Comparison of ENCODE assay signal across 18 cellular contexts in the genomic region with DNA sequence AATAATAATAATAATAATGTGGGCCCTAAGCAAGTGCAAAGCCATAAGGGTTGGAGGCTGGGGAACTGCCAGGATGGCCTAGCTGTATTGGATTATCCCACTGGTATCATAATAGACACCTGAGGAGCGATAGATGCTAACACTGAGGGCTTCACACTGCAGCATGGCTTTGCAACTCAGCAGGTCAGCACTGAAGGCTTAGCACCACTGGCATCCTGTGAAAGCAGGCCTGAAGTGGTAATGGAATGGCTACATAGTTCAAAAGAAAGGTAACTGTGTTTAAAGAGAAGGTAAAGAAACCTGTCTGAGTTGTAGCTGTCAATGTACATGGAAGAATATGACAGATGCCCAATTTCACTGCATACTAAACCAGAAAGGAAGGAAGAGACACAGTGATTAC.
DNase-seq lines count a peak whose midpoint lies in the region; ATAC-seq and TF ChIP-seq lines count a peak whose summit lies in the region.
"Had no signal": no experiment of that assay in that cellular context is flagged by ENCODE, and none has a peak within 500 bp of the region (broad histone marks: within the 10 kb centered on the region; RNA-seq: fewer than 3 reads in every experiment).

No MANE protein-coding gene starts in this region.

- H3K27ac Mint-ChIP-seq in MCF 10A (ENCODE audit: low read depth, unreplicated experiment), result no peak overlapping the region
- H3K27ac Mint-ChIP-seq: CD4-positive, alpha-beta T cell had no signal

- no peaks in the 10 kb centered on the region for H3K36me3 Mint-ChIP-seq in MCF 10A (ENCODE audit: insufficient read depth, unreplicated experiment)

- H3K27me3 ChIP-seq in breast epithelium (no peaks in the 10 kb centered on the region), mesendoderm (ENCODE audit: insufficient read depth, low read length, poor library complexity) (no peaks in the 10 kb centered on the region), tibial artery (no peaks in the 10 kb centered on the region)

- TF ChIP-seq CTCF in breast epithelium (IDR thresholded peaks at IDR 0.05), result no peak
- TF ChIP-seq CTCF in MCF 10A (IDR thresholded peaks at IDR 0.05; ENCODE audit: unreplicated experiment), result no peak
- TF ChIP-seq CTCF in tibial artery (IDR thresholded peaks at IDR 0.05), result no peak

- H4K5ac ChIP-seq in mesendoderm (ENCODE audit: low read length), result no peak overlapping the region

- H3K4me3 ChIP-seq in breast epithelium, result no peak overlapping the region
- H3K4me3 ChIP-seq in mesendoderm (ENCODE audit: low read length), result no peak overlapping the region
- H3K4me3 ChIP-seq in tibial artery, result no peak overlapping the region
- H3K4me3 ChIP-seq: A549 had no signal

- H3K9me3 Mint-ChIP-seq in MCF 10A (ENCODE audit: unreplicated experiment), result peaks cover 27% of the 10 kb centered on the region
- H3K9me3 Mint-ChIP-seq: CD4-positive, alpha-beta T cell had no signal

- no peak overlapping the region for H2BK15ac ChIP-seq in mesendoderm (replicated peaks; ENCODE audit: low read depth)

- H3K36me3 ChIP-seq in breast epithelium (no peaks in the 10 kb centered on the region), mesendoderm (ENCODE audit: control insufficient read depth, insufficient read depth, low read length) (no peaks in the 10 kb centered on the region), tibial artery (no peaks in the 10 kb centered on the region)

- WGBS in mesendoderm (ENCODE audit: extremely low coverage, insufficient coverage, low lambda C conversion rate), result no CpG with 5 or more reads among the region's 1 CpG

- ATAC-seq in HG03097 (IDR thresholded peaks at IDR 0.05; ENCODE audit: low FRiP score, unreplicated experiment) (no peak), GM19035 (IDR thresholded peaks at IDR 0.05; ENCODE audit: unreplicated experiment) (no peak)
- ATAC-seq: A549 had no signal

- H3K18ac ChIP-seq in mesendoderm (ENCODE audit: low read length), result no peak overlapping the region

- no peak overlapping the region for H3K23ac ChIP-seq in mesendoderm (ENCODE audit: low read length)

- no peaks in the 10 kb centered on the region for H3K9me3 ChIP-seq in breast epithelium
- H3K9me3 ChIP-seq in tibial artery, result no peaks in the 10 kb centered on the region
- H3K9me3 ChIP-seq: A549, Caco-2 had no signal

- no TSS peak for BruUV-seq in MCF 10A (replicated peaks; lab: Mats Ljungman, UMichigan)

- no peak overlapping the region for H2BK120ac ChIP-seq in mesendoderm (ENCODE audit: low read depth, low read length)

- no peaks in the 10 kb centered on the region for H3K4me1 Mint-ChIP-seq in MCF 10A (ENCODE audit: insufficient read depth, unreplicated experiment)

- no peak overlapping the region for H2BK5ac ChIP-seq in mesendoderm (ENCODE audit: low read length)

- H3K4me3 Mint-ChIP-seq in MCF 10A (ENCODE audit: unreplicated experiment), result no peak overlapping the region
- H3K4me3 Mint-ChIP-seq: CD4-positive, alpha-beta T cell; H9 had no signal

- H4K8ac ChIP-seq in mesendoderm (ENCODE audit: low read depth, low read length), result no peak overlapping the region

- no peak overlapping the region for H2AK5ac ChIP-seq in mesendoderm (ENCODE audit: low read length)

- H3K27me3 Mint-ChIP-seq in MCF 10A (ENCODE audit: insufficient read depth, unreplicated experiment), result no peaks in the 10 kb centered on the region

- H3K27ac ChIP-seq in breast epithelium (peak overlapping the region; percentile 65 to 71), mesendoderm (ENCODE audit: low read depth, low read length) (no peak overlapping the region), tibial artery (peak overlapping the region; percentile 15 to 42)
- H3K27ac ChIP-seq: 22Rv1, A549, C4-2B had no signal

- no peaks in the 10 kb centered on the region for H3K79me1 ChIP-seq in mesendoderm (ENCODE audit: low read length)

- TF ChIP-seq POLR2A in breast epithelium (IDR thresholded peaks at IDR 0.05), result no peak

- H3K9ac ChIP-seq in mesendoderm (ENCODE audit: low read length), result no peak overlapping the region

- no peaks in the 10 kb centered on the region for H3K79me2 ChIP-seq in mesendoderm (ENCODE audit: control insufficient read depth, insufficient read depth, low read length)

- H3K4me2 ChIP-seq in mesendoderm (ENCODE audit: low read length), result no peak overlapping the region
- H3K4me2 ChIP-seq: A549 had no signal

- H3K56ac ChIP-seq in mesendoderm (ENCODE audit: low read length), result no peak overlapping the region

- CTCF ChIA-PET in MCF 10A (lab: Yijun Ruan, JAX), result no interaction called here

- H3K4ac ChIP-seq in mesendoderm (ENCODE audit: low read depth, low read length), result no peak overlapping the region

- POLR2A ChIA-PET in MCF 10A (lab: Yijun Ruan, JAX), result no interaction called here

- intact Hi-C loops in breast epithelium (cut with DNase I; ENCODE audit: low total_unique reads), result no loop called here
- intact Hi-C loops in MCF 10A (cut with micrococcal nuclease), result no loop called here
- intact Hi-C loops in tibial artery (cut with DNase I; ENCODE audit: low total_unique reads), result no loop called here

- no peak for DNase-seq in breast epithelium (ENCODE audit: low spot score in 2 of 2)
- no peak for DNase-seq in MCF 10A (ENCODE audit: unreplicated experiment)
- peak; percentile 75 for DNase-seq in mesendoderm
- DNase-seq in tibial artery, result no peak
- DNase-seq in HPDE6-E6E7 (ENCODE audit: extremely low spot score), result no peak
- DNase-seq: AML-193; Caco-2; CD4-positive, alpha-beta T cell; DMS153; DMS79; GDM1; GOT3; H9 had no signal

- H3K4me1 ChIP-seq in breast epithelium, result peaks cover 3 to 11% of the 10 kb centered on the region in 2 donors
- no peaks in the 10 kb centered on the region for H3K4me1 ChIP-seq in mesendoderm (ENCODE audit: control insufficient read depth, low read depth, low read length)
- H3K4me1 ChIP-seq in tibial artery, result peaks cover 0 to 52% (median 33%) of the 10 kb centered on the region in 4 donors
- H3K4me1 ChIP-seq: A549, Caco-2 had no signal
